9 cellular contexts compared by ENCODE assay signal in genomic region chr2:74415762-74416395, GRCh38. TPM values are rescaled to one million over a fixed set of nuclear protein-coding genes. Genes with fewer than 3 reads are reported as not detected.
A peak's percentile ranks its signal among the peaks of the same experiment; 100 is the strongest.
DNase-seq lines count a peak whose midpoint lies in the region; ATAC-seq and TF ChIP-seq lines count a peak whose summit lies in the region.
"Had no signal": no experiment of that assay in that cellular context is flagged by ENCODE, and none has a peak within 500 bp of the region (broad histone marks: within the 10 kb centered on the region; RNA-seq: fewer than 3 reads in every experiment).

No MANE protein-coding gene starts in this region.

- no peak for TF ChIP-seq EP300 in ovary (IDR thresholded peaks at IDR 0.05)

- no peak for TF ChIP-seq RAD21 in IMR-90 (IDR thresholded peaks at IDR 0.05; ENCODE audit: low read length)

- H3K4me1 Mint-ChIP-seq in CD8-positive, alpha-beta T cell (ENCODE audit: low read depth): peaks cover 25% of the 10 kb centered on the region

- H3K4me1 ChIP-seq in CD8-positive, alpha-beta T cell (ENCODE audit: insufficient read depth, low read length): peaks cover 36% of the 10 kb centered on the region
- H3K4me1 ChIP-seq in IMR-90 (ENCODE audit: control insufficient read depth, insufficient read depth, low read length) (no peaks in the 10 kb centered on the region), ovary (ENCODE audit: insufficient read depth) (peaks cover 20% of the 10 kb centered on the region), adrenal gland (replicated peaks in 1 of 2) (peaks cover 0 to 19% of the 10 kb centered on the region in 2 donors)

- in situ Hi-C loops in IMR-90 (cut with MboI; ENCODE audit: low sequenced_read_pairs): no loop called here

- H2BK120ac ChIP-seq in IMR-90 (ENCODE audit: low read depth, low read length): no peak overlapping the region

- no peak overlapping the region for H3K56ac ChIP-seq in IMR-90 (ENCODE audit: extremely low read depth, insufficient read depth, low read length)

- ATAC-seq in CD8-positive, alpha-beta T cell: no peak
- ATAC-seq in IMR-90 (ENCODE audit: low read depth): no peak
- no peak for ATAC-seq in HG03280 (IDR thresholded peaks at IDR 0.05; ENCODE audit: unreplicated experiment)
- ATAC-seq in HG03045 (IDR thresholded peaks at IDR 0.05; ENCODE audit: unreplicated experiment): no peak

- H3K9me3 Mint-ChIP-seq in CD8-positive, alpha-beta T cell: no peaks in the 10 kb centered on the region

- H4K20me1 ChIP-seq in IMR-90 (ENCODE audit: insufficient read depth, low read length): no peaks in the 10 kb centered on the region

- H3K36me3 Mint-ChIP-seq in CD8-positive, alpha-beta T cell: no peaks in the 10 kb centered on the region

- no peak overlapping the region for H3K9ac ChIP-seq in IMR-90 (ENCODE audit: low read depth, low read length)

- no peak for TF ChIP-seq POLR2A in IMR-90 (IDR thresholded peaks at IDR 0.05; ENCODE audit: low read depth, low read length)
- no peak for TF ChIP-seq POLR2A in ovary (IDR thresholded peaks at IDR 0.05)
- no peak for TF ChIP-seq POLR2A in adrenal gland (IDR thresholded peaks at IDR 0.05)

- no peak overlapping the region for H4K91ac ChIP-seq in IMR-90 (ENCODE audit: insufficient read depth, low read depth, low read length)

- H3K79me1 ChIP-seq in IMR-90 (ENCODE audit: low read depth in 1 of 2, low read length in 2 of 2): no peaks in the 10 kb centered on the region

- H3K18ac ChIP-seq in IMR-90 (ENCODE audit: low read depth, low read length): no peak overlapping the region

- intact Hi-C loops in CD8-positive, alpha-beta T cell (cut with DNase I, micrococcal nuclease): no loop called here
- intact Hi-C loops in IMR-90 (cut with micrococcal nuclease): no loop called here
- intact Hi-C loops in ovary (cut with DNase I): no loop called here
- intact Hi-C loops in adrenal gland (cut with DNase I): no loop called here

- no peak overlapping the region for H2AK5ac ChIP-seq in IMR-90 (ENCODE audit: low read depth, low read length)

- no peak overlapping the region for H3K23ac ChIP-seq in IMR-90 (ENCODE audit: low read depth, low read length)

- CTCF ChIA-PET in CD8-positive, alpha-beta T cell (lab: Charles Lee): interaction anchor here (1.1 kb wide), 1 partner anchor 25 kb away, joined by 4 read pairs; no protein-coding TSS in a partner anchor
- CTCF ChIA-PET in IMR-90 (lab: Yijun Ruan, JAX): no interaction called here

- peak overlapping the region; percentile 86 for H2AFZ ChIP-seq in IMR-90 (replicated peaks; ENCODE audit: low read length, poor library complexity)

- BruUV-seq in IMR-90 (replicated peaks; lab: Mats Ljungman, UMichigan): no TSS peak

- no peak overlapping the region for H3K14ac ChIP-seq in IMR-90 (replicated peaks; ENCODE audit: low read depth, low read length)

- no peaks in the 10 kb centered on the region for H3K36me3 ChIP-seq in CD8-positive, alpha-beta T cell (ENCODE audit: insufficient read depth, low read length)
- H3K36me3 ChIP-seq in IMR-90 (ENCODE audit: control insufficient read depth, insufficient read depth, low read length): no peaks in the 10 kb centered on the region
- H3K36me3 ChIP-seq in ovary: no peaks in the 10 kb centered on the region
- no peaks in the 10 kb centered on the region for H3K36me3 ChIP-seq in adrenal gland (replicated peaks in 1 of 2)

- no peak overlapping the region; a peak in 1 of 4 replicates for H4K8ac ChIP-seq in IMR-90 (ENCODE audit: low read depth in 2 of 2, low read length in 2 of 2)

- H3K27ac Mint-ChIP-seq in CD8-positive, alpha-beta T cell: peak overlapping the region; percentile 57

- H3K9me1 ChIP-seq in IMR-90 (ENCODE audit: insufficient read depth, low read length): no peaks in the 10 kb centered on the region

- no peak overlapping the region for H3K27ac ChIP-seq in CD8-positive, alpha-beta T cell (ENCODE audit: low read depth, low read length)
- H3K27ac ChIP-seq in IMR-90 (ENCODE audit: insufficient read depth, low read length): no peak overlapping the region
- no peak overlapping the region for H3K27ac ChIP-seq in ovary
- H3K27ac ChIP-seq in adrenal gland: no peak overlapping the region

- no peak overlapping the region for H3K4me2 ChIP-seq in IMR-90 (ENCODE audit: low read depth, low read length)

- H3K4me3 ChIP-seq in CD8-positive, alpha-beta T cell (ENCODE audit: low read depth, low read length): peak overlapping the region; percentile 58
- H3K4me3 ChIP-seq in IMR-90 (ENCODE audit: insufficient read depth, low read depth, low read length): no peak overlapping the region
- H3K4me3 ChIP-seq in epithelial cell of proximal tubule (ENCODE audit: low read depth, low read length): peak overlapping the region; percentile 64
- peak overlapping the region; percentile 44 for H3K4me3 ChIP-seq in ovary
- peak overlapping the region in 2 of 4 donors; percentile 15 to 50 for H3K4me3 ChIP-seq in adrenal gland

- H3K4ac ChIP-seq in IMR-90 (ENCODE audit: low read depth, low read length): no peak overlapping the region

- H4K5ac ChIP-seq in IMR-90 (ENCODE audit: low read depth, low read length): no peak overlapping the region

- H2AK9ac ChIP-seq in IMR-90 (replicated peaks; ENCODE audit: low read depth, low read length, poor library complexity): peak overlapping the region; percentile 13

- H3K4me3 Mint-ChIP-seq in CD8-positive, alpha-beta T cell: peak overlapping the region; percentile 68

- peaks cover 9% of the 10 kb centered on the region for H3K27me3 Mint-ChIP-seq in CD8-positive, alpha-beta T cell (ENCODE audit: low read depth)

- no peak for DNase-seq in CD8-positive, alpha-beta T cell
- DNase-seq in IMR-90: no peak
- no peak for DNase-seq in epithelial cell of proximal tubule (ENCODE audit: low read depth)
- DNase-seq in ovary: peak in 1 of 5 donors; percentile 48
- no peak for DNase-seq in adrenal gland
- DNase-seq in DMS 273 treated with DMSO at 0.1 percent for 48 hours (lab: John Stamatoyannopoulos, UW): no peak
- DNase-seq: HCEC 1CT had no signal

- TF ChIP-seq CTCF in CD8-positive, alpha-beta T cell (IDR thresholded peaks at IDR 0.05): no peak
- TF ChIP-seq CTCF in IMR-90 (conservative IDR thresholded peaks at IDR 0.05; ENCODE audit: low read depth, low read length) (no peak), epithelial cell of proximal tubule (conservative IDR thresholded peaks at IDR 0.05; ENCODE audit: low read depth, low read length) (no peak), ovary (IDR thresholded peaks at IDR 0.05) (no peak), adrenal gland (IDR thresholded peaks at IDR 0.05) (no peak)

- H2BK5ac ChIP-seq in IMR-90 (ENCODE audit: low read depth, low read length, poor library complexity, severe bottlenecking): no peak overlapping the region

- 54% methylated on average over 11 of the region's 35 CpGs; no CpG with 5 or more reads in 1 of the 2 experiments for WGBS in IMR-90 (ENCODE audit: extremely low coverage in 2 of 2, insufficient read length in 1 of 2), 2 experiments
- 47 to 52% (median 50%) methylated on average over 35 of the region's 35 CpGs for WGBS in ovary, 3 donors
- 54 to 64% (median 56%) methylated on average over 27 to 35 of the region's 35 CpGs for WGBS in adrenal gland, 4 donors

- POLR2A ChIA-PET in CD8-positive, alpha-beta T cell (lab: Charles Lee): interaction anchor here (1.0 kb wide), 1 partner anchor 24 kb away, joined by 6 read pairs; no protein-coding TSS in a partner anchor
- POLR2A ChIA-PET in IMR-90 (lab: Charles Lee; ENCODE audit: unreplicated experiment): no interaction called here

- H2BK15ac ChIP-seq in IMR-90 (ENCODE audit: low read depth, low read length): no peak overlapping the region

- dilution Hi-C loops in IMR-90 (cut with HindIII; ENCODE audit: low sequenced_read_pairs, unreplicated experiment): no loop called here

- no peaks in the 10 kb centered on the region for H3K9me3 ChIP-seq in CD8-positive, alpha-beta T cell (ENCODE audit: low read length)
- no peaks in the 10 kb centered on the region for H3K9me3 ChIP-seq in IMR-90 (ENCODE audit: control insufficient read depth, insufficient read depth, low read length)
- H3K9me3 ChIP-seq in ovary: no peaks in the 10 kb centered on the region
- no peaks in the 10 kb centered on the region for H3K9me3 ChIP-seq in adrenal gland (replicated peaks in 1 of 3)

- no peak overlapping the region for H2BK20ac ChIP-seq in IMR-90 (ENCODE audit: low read depth, low read length)

- H3K27me3 ChIP-seq in CD8-positive, alpha-beta T cell (ENCODE audit: insufficient read depth, low read length): no peaks in the 10 kb centered on the region
- peaks cover 32% of the 10 kb centered on the region for H3K27me3 ChIP-seq in IMR-90 (ENCODE audit: control insufficient read depth, insufficient read depth, low read length)
- no peaks in the 10 kb centered on the region for H3K27me3 ChIP-seq in ovary
- peaks cover 6% of the 10 kb centered on the region for H3K27me3 ChIP-seq in adrenal gland

RNA-seq across cellular contexts. Expression of gene C2orf81, which starts 5.5 kb away (rescaled TPM):
- total RNA-seq in CD8-positive, alpha-beta T cell: 1 to 10 TPM in 1 of 2 experiments, under 1 TPM in 1; 0.75 to 1.8 TPM
- total RNA-seq in IMR-90 (2012; rRNA removed) (under 0.01 and 0.18 TPM in 2 replicates), epithelial cell of proximal tubule (2.7 and 4.1 TPM in 2 replicates), ovary (1 to 10 TPM; 1.3 to 9.9 (median 4.5) TPM), adrenal gland (1 to 10 TPM in 5 of 8 donors, under 1 TPM in 3; 0.36 to 4.7 (median 1.8) TPM)
- polyA plus RNA-seq in IMR-90 (2012; rRNA removed) (0.26 and 0.74 TPM in 2 replicates), ovary (1 to 10 TPM in 1 of 2 donors, under 1 TPM in 1; 0.85 to 5.1 TPM), adrenal gland (1 to 10 TPM in 2 of 3 donors, under 1 TPM in 1; 0.46 to 7.1 (median 4.5) TPM)
- polyA plus RNA-seq in IMR-90 (2012; cell fraction: cytosol; rRNA removed): 0.55 and 0.91 TPM in 2 replicates
- polyA plus RNA-seq in IMR-90 (2012; cell fraction: nucleus; rRNA removed; ENCODE audit: low replicate concordance): 0.39 and 0.88 TPM in 2 replicates

RNA-seq across cellular contexts. Expression of gene WDR54, which starts 5.7 kb away (rescaled TPM):
- total RNA-seq in CD8-positive, alpha-beta T cell: 10 to 100 TPM; 18.4 to 19.8 TPM
- total RNA-seq in IMR-90 (2012; rRNA removed) (43.6 and 57.2 TPM in 2 replicates), epithelial cell of proximal tubule (45.1 and 61.7 TPM in 2 replicates), ovary (10 to 100 TPM in 6 of 7 donors, 1 to 10 TPM in 1; 8.8 to 41.6 (median 16.2) TPM), adrenal gland (10 to 100 TPM in 6 of 8 donors, 1 to 10 TPM in 2; 7.5 to 23.9 (median 16.1) TPM)
- polyA plus RNA-seq in IMR-90 (2012; rRNA removed) (47.2 and 47.9 TPM in 2 replicates), ovary (10 to 100 TPM in 1 of 2 donors, 1 to 10 TPM in 1; 8.6 to 22.4 TPM), adrenal gland (10 to 100 TPM in 2 of 3 donors, 1 to 10 TPM in 1; 6.4 to 20.2 (median 14.4) TPM)
- 39.3 and 56.6 TPM in 2 replicates for polyA plus RNA-seq in IMR-90 (2012; cell fraction: cytosol; rRNA removed)
- 28.5 and 62.3 TPM in 2 replicates for polyA plus RNA-seq in IMR-90 (2012; cell fraction: nucleus; rRNA removed; ENCODE audit: low replicate concordance)

RNA-seq across cellular contexts. Expression of gene RTKN, which starts 25.9 kb away (rescaled TPM):
- total RNA-seq in CD8-positive, alpha-beta T cell: under 1 TPM; 0.42 to 0.54 TPM
- total RNA-seq in IMR-90 (2012; rRNA removed) (9.4 and 11.1 TPM in 2 replicates), epithelial cell of proximal tubule (77.3 and 85.3 TPM in 2 replicates), ovary (10 to 100 TPM in 5 of 7 donors, 1 to 10 TPM in 2; 1.6 to 30.9 (median 12.2) TPM), adrenal gland (10 to 100 TPM in 7 of 8 donors, 1 to 10 TPM in 1; 9.7 to 21.2 (median 14.1) TPM)
- polyA plus RNA-seq in IMR-90 (2012; rRNA removed) (19.7 and 22.3 TPM in 2 replicates), ovary (1 to 10 TPM; 8.6 TPM), adrenal gland (10 to 100 TPM in 2 of 3 donors, 1 to 10 TPM in 1; 7.4 to 35.6 (median 17.3) TPM)
- 12.9 and 13.5 TPM in 2 replicates for polyA plus RNA-seq in IMR-90 (2012; cell fraction: cytosol; rRNA removed)
- polyA plus RNA-seq in IMR-90 (2012; cell fraction: nucleus; rRNA removed; ENCODE audit: low replicate concordance): 92.0 and 105 TPM in 2 replicates

RNA-seq across cellular contexts. Expression of gene DCTN1, which starts 35.8 kb away (rescaled TPM):
- total RNA-seq in CD8-positive, alpha-beta T cell: 10 to 100 TPM; 46.1 to 53.7 TPM
- total RNA-seq in IMR-90 (2012; rRNA removed) (204 and 229 TPM in 2 replicates), epithelial cell of proximal tubule (93.1 and 96.3 TPM in 2 replicates), ovary (100 to 1,000 TPM in 5 of 7 donors, 10 to 100 TPM in 2; 58.5 to 127 (median 111) TPM), adrenal gland (100 to 1,000 TPM; 106 to 188 (median 146) TPM)
- polyA plus RNA-seq in IMR-90 (2012; rRNA removed) (136 and 149 TPM in 2 replicates), ovary (100 to 1,000 TPM in 1 of 2 donors, 10 to 100 TPM in 1; 59.5 to 108 TPM), adrenal gland (100 to 1,000 TPM; 142 to 258 (median 212) TPM)
- 84.0 and 132 TPM in 2 replicates for polyA plus RNA-seq in IMR-90 (2012; cell fraction: cytosol; rRNA removed)
- polyA plus RNA-seq in IMR-90 (2012; cell fraction: nucleus; rRNA removed; ENCODE audit: low replicate concordance): 133 and 209 TPM in 2 replicates

RNA-seq across cellular contexts. Expression of gene INO80B, which starts 39.0 kb away (rescaled TPM):
- 10 to 100 TPM; 47.9 to 52.9 TPM for total RNA-seq in CD8-positive, alpha-beta T cell
- total RNA-seq in IMR-90 (2012; rRNA removed) (4.5 and 5.3 TPM in 2 replicates), epithelial cell of proximal tubule (5.3 and 7.0 TPM in 2 replicates), ovary (10 to 100 TPM in 6 of 7 donors, 1 to 10 TPM in 1; 9.4 to 60.9 (median 49.6) TPM), adrenal gland (100 to 1,000 TPM in 1 of 8 donors, 10 to 100 TPM in 7; 13.6 to 108 (median 37.5) TPM)
- polyA plus RNA-seq in IMR-90 (2012; rRNA removed) (9.2 and 10.5 TPM in 2 replicates), ovary (10 to 100 TPM; 45.1 to 48.6 TPM), adrenal gland (100 to 1,000 TPM in 2 of 3 donors, 10 to 100 TPM in 1; 40.5 to 133 (median 124) TPM)
- polyA plus RNA-seq in IMR-90 (2012; cell fraction: cytosol; rRNA removed): 11.0 and 11.1 TPM in 2 replicates
- polyA plus RNA-seq in IMR-90 (2012; cell fraction: nucleus; rRNA removed; ENCODE audit: low replicate concordance): 54.7 and 124 TPM in 2 replicates
